ENCODE assay signal across 8 cellular contexts in genomic region chr9:131402738-131403492, GRCh38.
DNase-seq lines count a peak whose midpoint lies in the region; TF ChIP-seq lines count a peak whose summit lies in the region.

No MANE protein-coding gene starts in this region.

- H3K27ac ChIP-seq in C4-2B, result peak overlapping the region; percentile 26
- H3K27ac ChIP-seq in effector memory CD4-positive, alpha-beta T cell (ENCODE audit: insufficient read depth, low read length, poor library complexity, severe bottlenecking), result no peak overlapping the region

- H3K4me3 ChIP-seq in effector memory CD4-positive, alpha-beta T cell (ENCODE audit: insufficient read depth, low read depth, low read length, poor library complexity, severe bottlenecking), result no peak overlapping the region

- TF ChIP-seq CTCF in C4-2B (conservative IDR thresholded peaks at IDR 0.05), result no peak

- H3K27me3 ChIP-seq in effector memory CD4-positive, alpha-beta T cell (replicated peaks; ENCODE audit: control insufficient read depth, insufficient read depth, low read length, poor library complexity, severe bottlenecking), result no peaks in the 10 kb centered on the region

- no peaks in the 10 kb centered on the region for H3K9me3 ChIP-seq in effector memory CD4-positive, alpha-beta T cell (ENCODE audit: control insufficient read depth, low read length)

- DNase-seq in NAMALWA (ENCODE audit: low spot score) (peak; percentile 67), astrocyte of the hippocampus (ENCODE audit: low read depth, low spot score) (peak; percentile 92), hepatic stellate cell (ENCODE audit: low spot score) (peak; percentile 74), putamen (ENCODE audit: low spot score) (peak; percentile 80), NCI-H128 (lab: John Stamatoyannopoulos, UW; ENCODE audit: unreplicated experiment) (no peak), NOMO-1 treated with DMSO at 0.1 percent for 48 hours (lab: John Stamatoyannopoulos, UW; ENCODE audit: unreplicated experiment) (no peak)
- no peak for DNase-seq in effector memory CD4-positive, alpha-beta T cell

- H3K4me1 ChIP-seq in effector memory CD4-positive, alpha-beta T cell (ENCODE audit: control insufficient read depth, insufficient read depth, low read length, poor library complexity, severe bottlenecking), result peaks cover 73% of the 10 kb centered on the region

- H3K36me3 ChIP-seq in effector memory CD4-positive, alpha-beta T cell (ENCODE audit: control insufficient read depth, insufficient read depth, low read length), result no peaks in the 10 kb centered on the region

Comparison
In these comparisons a context has a peak if more than half of its experiments do, and no peak if none do; other contexts are left out.
1. DNase-seq: peak in NAMALWA (single experiment), astrocyte of the hippocampus (single experiment), hepatic stellate cell (single experiment) and putamen (single experiment); none in NCI-H128 (single experiment), effector memory CD4-positive, alpha-beta T cell (0 of 3) and NOMO-1 treated with DMSO at 0.1 percent for 48 hours (single experiment).